ENCODE assay signal across 1 cellular context in genomic region chr22:44739666-44740065, GRCh38. TPM values are rescaled to one million over a fixed set of nuclear protein-coding genes. Genes with fewer than 3 reads are reported as not detected.
"Had no signal": no experiment of that assay in that cellular context is flagged by ENCODE, and none has a peak within 500 bp of the region (broad histone marks: within the 10 kb centered on the region; RNA-seq: fewer than 3 reads in every experiment).

No MANE protein-coding gene starts in this region.

RNA-seq across cellular contexts. Expression of gene ARHGAP8, which starts 12.7 kb away (rescaled TPM):
- total RNA-seq: ascending aorta had no signal
